ENCODE assay signal across 1 cellular context in the genomic region with DNA sequence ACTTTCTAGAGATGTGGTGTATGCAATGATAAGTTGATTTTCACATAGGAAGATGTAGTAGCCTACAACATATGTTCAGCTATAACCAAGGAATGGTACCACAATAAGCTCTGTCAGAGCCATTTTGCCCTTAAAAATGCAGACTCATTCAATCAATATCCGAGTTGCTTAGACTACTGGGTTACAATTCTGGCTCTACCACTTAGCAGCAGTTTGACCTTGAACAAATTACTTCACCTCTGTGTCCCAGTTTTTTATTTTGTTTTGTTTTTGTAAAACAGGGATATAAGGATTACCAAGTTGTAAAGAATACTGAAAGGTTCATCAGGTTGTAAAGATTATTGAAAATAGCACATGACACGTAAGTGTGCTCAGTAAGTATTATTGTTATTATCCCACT.
TF ChIP-seq lines count a peak whose summit lies in the region.

No MANE protein-coding gene starts in this region.

TF ChIP-seq in K562, 482 proteins besides CTCF, POLR2A, EP300 and RAD21:
- TF ChIP-seq MAFK (IDR thresholded peaks at IDR 0.05; ENCODE audit: low read length) (peak; percentile 23; the same call in 1 of the 2 replicates), MAFG (tag; conservative IDR thresholded peaks at IDR 0.05) (peak; percentile 68), ZNF384 (IDR thresholded peaks at IDR 0.05; ENCODE audit: low read depth, low read length) (no peak), ESRRA (IDR thresholded peaks at IDR 0.05; ENCODE audit: borderline replicate concordance, low read depth) (peak; percentile 87), U2AF2 (optimal IDR thresholded peaks at IDR 0.05; ENCODE audit: low read depth, low read length) (no peak), NFE2 (IDR thresholded peaks at IDR 0.05; ENCODE audit: low read depth) (peak; percentile 83), ZNF316 (IDR thresholded peaks at IDR 0.05) (peak; percentile 89), RFX1 (IDR thresholded peaks at IDR 0.05) (peak; percentile 31; the same call in 1 of the 2 replicates), SMAD1 (IDR thresholded peaks at IDR 0.05; ENCODE audit: low read depth, low read length, partially characterized antibody) (no peak), ZNF274 (IDR thresholded peaks at IDR 0.05; ENCODE audit: borderline replicate concordance, low read depth, low read length) (no peak), C11orf30 (IDR thresholded peaks at IDR 0.05; ENCODE audit: low read depth) (peak; percentile 80), ADNP (tag; IDR thresholded peaks at IDR 0.05) (no peak), FOXA3 (CRISPR knock-in tag; conservative IDR thresholded peaks at IDR 0.05 in 1 of 2, IDR thresholded peaks at IDR 0.05 in 1 of 2) (0 out of 4 replicates have a peak, but pooled peaks of 1 of the 2 experiments have one; percentile 13), ETV1 (tag; conservative IDR thresholded peaks at IDR 0.05; ENCODE audit: low read depth) (0 out of 2 replicates have a peak, but pooled peaks have one; percentile 5), DPF2 (IDR thresholded peaks at IDR 0.05) (0 out of 2 replicates have a peak, but pooled peaks have one; percentile 16), SMARCA4 (IDR thresholded peaks at IDR 0.05) (0 out of 2 replicates have a peak, but pooled peaks have one; percentile 30)
- TF ChIP-seq, protein P1, sequence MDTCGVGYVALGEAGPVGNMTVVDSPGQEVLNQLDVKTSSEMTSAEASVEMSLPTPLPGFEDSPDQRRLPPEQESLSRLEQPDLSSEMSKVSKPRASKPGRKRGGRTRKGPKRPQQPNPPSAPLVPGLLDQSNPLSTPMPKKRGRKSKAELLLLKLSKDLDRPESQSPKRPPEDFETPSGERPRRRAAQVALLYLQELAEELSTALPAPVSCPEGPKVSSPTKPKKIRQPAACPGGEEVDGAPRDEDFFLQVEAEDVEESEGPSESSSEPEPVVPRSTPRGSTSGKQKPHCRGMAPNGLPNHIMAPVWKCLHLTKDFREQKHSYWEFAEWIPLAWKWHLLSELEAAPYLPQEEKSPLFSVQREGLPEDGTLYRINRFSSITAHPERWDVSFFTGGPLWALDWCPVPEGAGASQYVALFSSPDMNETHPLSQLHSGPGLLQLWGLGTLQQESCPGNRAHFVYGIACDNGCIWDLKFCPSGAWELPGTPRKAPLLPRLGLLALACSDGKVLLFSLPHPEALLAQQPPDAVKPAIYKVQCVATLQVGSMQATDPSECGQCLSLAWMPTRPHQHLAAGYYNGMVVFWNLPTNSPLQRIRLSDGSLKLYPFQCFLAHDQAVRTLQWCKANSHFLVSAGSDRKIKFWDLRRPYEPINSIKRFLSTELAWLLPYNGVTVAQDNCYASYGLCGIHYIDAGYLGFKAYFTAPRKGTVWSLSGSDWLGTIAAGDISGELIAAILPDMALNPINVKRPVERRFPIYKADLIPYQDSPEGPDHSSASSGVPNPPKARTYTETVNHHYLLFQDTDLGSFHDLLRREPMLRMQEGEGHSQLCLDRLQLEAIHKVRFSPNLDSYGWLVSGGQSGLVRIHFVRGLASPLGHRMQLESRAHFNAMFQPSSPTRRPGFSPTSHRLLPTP (IDR thresholded peaks at IDR 0.05; ENCODE audit: borderline replicate concordance, extremely low read depth, insufficient read length) = no peak
